13 cellular contexts compared by ENCODE assay signal in genomic region chr1:227212164-227212563, GRCh38.
DNase-seq lines count a peak whose midpoint lies in the region; ATAC-seq and TF ChIP-seq lines count a peak whose summit lies in the region.
"Had no signal": no experiment of that assay in that cellular context is flagged by ENCODE, and none has a peak within 500 bp of the region (broad histone marks: within the 10 kb centered on the region; RNA-seq: fewer than 3 reads in every experiment).

No MANE protein-coding gene starts in this region.

- CTCF ChIA-PET in MCF 10A (lab: Yijun Ruan, JAX): no interaction called here

- TF ChIP-seq POLR2A in breast epithelium (IDR thresholded peaks at IDR 0.05): no peak

- H3K27ac Mint-ChIP-seq in MCF 10A (ENCODE audit: low read depth, unreplicated experiment): no peak overlapping the region
- H3K27ac Mint-ChIP-seq: CD8-positive, alpha-beta memory T cell had no signal

- H3K27me3 ChIP-seq in breast epithelium: no peaks in the 10 kb centered on the region
- no peaks in the 10 kb centered on the region for H3K27me3 ChIP-seq in RWPE2 (ENCODE audit: insufficient read depth, poor library complexity, severe bottlenecking)
- H3K27me3 ChIP-seq: BLaER1 had no signal

- H3K9me3 ChIP-seq in breast epithelium (no peaks in the 10 kb centered on the region), RWPE2 (ENCODE audit: severe bottlenecking) (no peaks in the 10 kb centered on the region)
- H3K9me3 ChIP-seq: BLaER1, Caco-2 had no signal

- peaks cover 23% of the 10 kb centered on the region for H3K36me3 Mint-ChIP-seq in MCF 10A (ENCODE audit: insufficient read depth, unreplicated experiment)
- H3K36me3 Mint-ChIP-seq: CD8-positive, alpha-beta memory T cell had no signal

- POLR2A ChIA-PET in MCF 10A (lab: Yijun Ruan, JAX): no interaction called here

- intact Hi-C loops in MCF 10A (cut with micrococcal nuclease): no loop called here
- intact Hi-C loops in breast epithelium (cut with DNase I; ENCODE audit: low total_unique reads): loop anchor here (10.0 kb wide), 1 partner anchor 283 kb away; no protein-coding TSS in a partner anchor

- H3K27ac ChIP-seq in breast epithelium: no peak overlapping the region
- no peak overlapping the region for H3K27ac ChIP-seq in RWPE2 (ENCODE audit: poor library complexity, severe bottlenecking)
- H3K27ac ChIP-seq: 22Rv1, BLaER1 had no signal

- H3K4me3 Mint-ChIP-seq in MCF 10A (ENCODE audit: unreplicated experiment): no peak overlapping the region
- H3K4me3 Mint-ChIP-seq: CD8-positive, alpha-beta memory T cell had no signal

- TSS peak; percentile 10 for BruUV-seq in MCF 10A (replicated peaks; lab: Mats Ljungman, UMichigan)

- peaks cover 10% of the 10 kb centered on the region for H3K4me1 Mint-ChIP-seq in MCF 10A (ENCODE audit: insufficient read depth, unreplicated experiment)
- H3K4me1 Mint-ChIP-seq: CD8-positive, alpha-beta memory T cell had no signal

- no peaks in the 10 kb centered on the region for H3K36me3 ChIP-seq in breast epithelium
- H3K36me3 ChIP-seq in RWPE2 (ENCODE audit: low read depth): no peaks in the 10 kb centered on the region
- H3K36me3 ChIP-seq: BLaER1 had no signal

- no peaks in the 10 kb centered on the region for H3K9me3 Mint-ChIP-seq in MCF 10A (ENCODE audit: unreplicated experiment)

- peak; percentile 56 for ATAC-seq in RWPE2 (ENCODE audit: low read depth)
- ATAC-seq in HG03571 (IDR thresholded peaks at IDR 0.05; ENCODE audit: unreplicated experiment): no peak
- no peak for ATAC-seq in HG03108 (IDR thresholded peaks at IDR 0.05; ENCODE audit: unreplicated experiment)
- ATAC-seq: HepG2 had no signal

- H3K4me3 ChIP-seq in breast epithelium: no peak overlapping the region
- H3K4me3 ChIP-seq in RWPE2 (ENCODE audit: severe bottlenecking): no peak overlapping the region
- H3K4me3 ChIP-seq in epithelial cell of esophagus (ENCODE audit: low read length): no peak overlapping the region
- H3K4me3 ChIP-seq: BLaER1 had no signal

- TF ChIP-seq CTCF in MCF 10A (IDR thresholded peaks at IDR 0.05; ENCODE audit: unreplicated experiment): no peak
- TF ChIP-seq CTCF in breast epithelium (IDR thresholded peaks at IDR 0.05): no peak
- TF ChIP-seq CTCF in RWPE2 (IDR thresholded peaks at IDR 0.05; ENCODE audit: poor library complexity, severe bottlenecking): no peak
- TF ChIP-seq CTCF in epithelial cell of esophagus (IDR thresholded peaks at IDR 0.05; ENCODE audit: insufficient read depth, low read depth, low read length, missing control alignments): no peak

- H3K4me1 ChIP-seq in breast epithelium (no peaks in the 10 kb centered on the region), RWPE2 (ENCODE audit: insufficient read depth, poor library complexity, severe bottlenecking) (peaks cover 4% of the 10 kb centered on the region)
- H3K4me1 ChIP-seq: BLaER1, Caco-2 had no signal

- H3K27me3 Mint-ChIP-seq in MCF 10A (ENCODE audit: insufficient read depth, unreplicated experiment): no peaks in the 10 kb centered on the region

- DNase-seq in MCF 10A (ENCODE audit: unreplicated experiment) (no peak), breast epithelium (ENCODE audit: low spot score in 2 of 2) (no peak), RWPE2 (ENCODE audit: low spot score) (no peak), epithelial cell of esophagus (ENCODE audit: low read depth) (peak; percentile 69), NCI-H748 treated with DMSO at 0.1 percent for 48 hours (lab: John Stamatoyannopoulos, UW) (no peak)
- DNase-seq: Caco-2; CD8-positive, alpha-beta memory T cell; DMS53 had no signal
